In the genomic region with DNA sequence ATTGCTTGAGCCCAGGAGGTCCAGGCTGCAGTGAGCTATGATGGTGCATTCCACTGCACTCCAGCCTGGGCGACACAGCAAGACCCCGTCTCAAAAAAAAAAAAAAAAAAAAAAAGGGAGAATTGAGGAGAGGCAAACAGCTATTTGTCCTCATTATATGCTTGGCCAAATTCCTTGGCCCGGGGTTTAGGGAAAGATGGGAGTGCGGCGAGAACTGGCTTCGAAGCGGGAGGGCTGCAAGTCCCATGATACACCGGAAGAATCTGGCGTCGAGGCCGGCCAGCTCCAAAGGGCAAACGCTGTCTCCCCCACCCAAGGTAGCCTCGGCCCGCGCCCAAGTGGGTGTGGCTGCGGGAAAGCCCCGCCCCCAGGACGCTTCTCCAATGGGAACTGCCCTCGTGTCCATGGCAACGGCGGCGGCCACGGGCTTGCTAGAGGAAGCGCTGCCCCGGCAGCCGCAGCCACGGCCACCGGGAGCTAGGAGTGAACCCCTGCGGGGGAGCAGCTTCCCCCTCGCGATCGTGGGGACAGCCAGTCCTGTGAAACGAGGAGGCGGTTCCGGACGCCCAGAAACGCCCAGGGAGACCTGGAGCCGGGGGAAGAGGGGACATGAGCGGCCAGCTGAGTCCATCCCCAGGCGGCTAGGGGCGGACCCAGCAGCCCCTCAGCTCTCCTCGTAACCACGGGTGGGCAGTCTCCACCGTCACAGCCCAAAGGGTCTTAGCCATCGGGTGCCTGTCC, we compare ENCODE assay signal across 1 cellular context.
A peak's percentile ranks its signal among the peaks of the same experiment; 100 is the strongest.
TF ChIP-seq lines count a peak whose summit lies in the region.

A gene with protein sequence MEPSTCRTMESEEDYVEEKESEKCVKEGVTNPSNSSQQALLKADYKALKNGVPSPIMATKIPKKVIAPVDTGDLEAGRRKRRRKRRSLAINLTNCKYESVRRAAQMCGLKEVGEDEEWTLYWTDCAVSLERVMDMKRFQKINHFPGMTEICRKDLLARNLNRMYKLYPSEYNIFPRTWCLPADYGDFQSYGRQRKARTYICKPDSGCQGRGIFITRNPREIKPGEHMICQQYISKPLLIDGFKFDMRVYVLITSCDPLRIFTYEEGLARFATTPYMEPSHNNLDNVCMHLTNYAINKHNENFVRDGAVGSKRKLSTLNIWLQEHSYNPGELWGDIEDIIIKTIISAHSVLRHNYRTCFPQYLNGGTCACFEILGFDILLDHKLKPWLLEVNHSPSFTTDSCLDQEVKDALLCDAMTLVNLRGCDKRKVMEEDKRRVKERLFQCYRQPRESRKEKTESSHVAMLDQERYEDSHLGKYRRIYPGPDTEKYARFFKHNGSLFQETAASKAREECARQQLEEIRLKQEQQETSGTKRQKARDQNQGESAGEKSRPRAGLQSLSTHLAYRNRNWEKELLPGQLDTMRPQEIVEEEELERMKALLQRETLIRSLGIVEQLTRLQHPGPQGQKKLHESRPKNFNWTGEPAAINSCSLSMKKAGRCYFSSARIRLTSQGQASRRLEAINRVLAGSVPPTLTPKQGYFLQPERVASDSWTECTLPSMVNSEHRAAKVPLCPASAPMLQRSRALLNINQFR (plus strand): TSS at position 434 of the 741 bp plus-strand sequence. CDS start 1,075 bp downstream, outside the sequence.

TF ChIP-seq in SK-N-SH, 30 proteins besides CTCF, POLR2A, EP300 and RAD21 (continued from another document):
- TF ChIP-seq, protein P1, sequence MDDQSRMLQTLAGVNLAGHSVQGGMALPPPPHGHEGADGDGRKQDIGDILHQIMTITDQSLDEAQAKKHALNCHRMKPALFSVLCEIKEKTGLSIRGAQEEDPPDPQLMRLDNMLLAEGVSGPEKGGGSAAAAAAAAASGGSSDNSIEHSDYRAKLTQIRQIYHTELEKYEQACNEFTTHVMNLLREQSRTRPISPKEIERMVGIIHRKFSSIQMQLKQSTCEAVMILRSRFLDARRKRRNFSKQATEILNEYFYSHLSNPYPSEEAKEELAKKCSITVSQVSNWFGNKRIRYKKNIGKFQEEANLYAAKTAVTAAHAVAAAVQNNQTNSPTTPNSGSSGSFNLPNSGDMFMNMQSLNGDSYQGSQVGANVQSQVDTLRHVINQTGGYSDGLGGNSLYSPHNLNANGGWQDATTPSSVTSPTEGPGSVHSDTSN (IDR thresholded peaks at IDR 0.05), result no peak
- TF ChIP-seq POLR2AphosphoS5 (IDR thresholded peaks at IDR 0.05; ENCODE audit: low read depth, low read length) (no peak), GATA2 (CRISPR knock-in tag; IDR thresholded peaks at IDR 0.05) (no peak), YY1 (IDR thresholded peaks at IDR 0.05; ENCODE audit: low read depth) (no peak), CHD2 (IDR thresholded peaks at IDR 0.05; ENCODE audit: low read length, partially characterized antibody) (peak; percentile 57), FOSL2 (IDR thresholded peaks at IDR 0.05; ENCODE audit: borderline replicate concordance, low read depth) (no peak), NFIC (IDR thresholded peaks at IDR 0.05; ENCODE audit: borderline replicate concordance) (peak; percentile 44)
